8 cellular contexts compared by ENCODE assay signal in the genomic region with DNA sequence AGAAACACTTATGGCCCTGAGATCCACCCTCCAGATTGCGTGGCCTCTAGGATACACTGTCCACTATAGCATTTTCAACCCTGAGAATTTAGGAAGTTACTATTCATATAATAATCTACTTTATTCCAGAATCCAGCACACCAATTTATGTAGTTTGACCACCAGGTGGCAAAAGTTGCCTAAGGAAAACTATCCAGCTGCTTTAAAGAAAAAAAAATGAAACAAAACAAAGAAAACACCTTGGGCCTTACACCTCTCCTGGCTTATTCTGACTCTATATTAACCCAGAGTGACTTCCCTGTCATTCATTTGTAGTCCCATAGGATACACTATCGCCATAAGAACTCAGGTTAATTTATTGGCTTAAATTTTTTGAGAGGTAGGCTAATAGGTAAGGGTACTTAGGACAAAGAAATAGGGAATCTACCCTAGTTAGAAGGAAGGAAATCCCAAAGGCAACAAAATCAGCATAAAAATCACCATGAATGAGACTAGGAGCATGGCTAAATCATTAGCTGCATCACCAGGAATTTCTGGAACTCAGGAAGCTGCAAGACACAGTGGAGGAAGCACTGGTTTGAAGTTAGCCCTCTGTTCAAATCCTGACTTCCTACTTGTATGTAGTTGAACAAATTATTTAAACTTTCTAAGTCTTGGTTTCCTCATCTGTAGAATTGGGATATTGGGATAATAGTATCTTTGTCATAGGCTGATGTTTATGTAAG.
DNase-seq lines count a peak whose midpoint lies in the region; ATAC-seq, FAIRE-seq and TF ChIP-seq lines count a peak whose summit lies in the region.

No MANE protein-coding gene starts in this region.

- no peaks in the 10 kb centered on the region for H3K9me2 ChIP-seq in GM23248 (ENCODE audit: insufficient read depth)

- H4K20me1 ChIP-seq in GM23248 (ENCODE audit: insufficient read depth) (no peaks in the 10 kb centered on the region), endothelial cell of umbilical vein (replicated peaks; ENCODE audit: control insufficient read depth, extremely low read depth, insufficient read depth, low read length) (no peaks in the 10 kb centered on the region)

- in situ Hi-C loops in GM23248 (cut with MboI), result no loop called here

- H3K9ac ChIP-seq in GM23248 (no peak overlapping the region), endothelial cell of umbilical vein (replicated peaks; ENCODE audit: extremely low read depth, insufficient read depth, low read length) (no peak overlapping the region)

- 53 to 63% methylated on average over 2 of the region's 2 CpGs for WGBS in GM23248 (ENCODE audit: low coverage in 1 of 2, low lambda C conversion rate in 2 of 2, missing lambda C conversion rate in 2 of 2), 2 experiments
- WGBS in prostate gland, result 76% methylated on average over 2 of the region's 2 CpGs

- H3K4me1 ChIP-seq in GM23248 (ENCODE audit: insufficient read depth) (peaks cover 6% of the 10 kb centered on the region), endothelial cell of umbilical vein (ENCODE audit: control insufficient read depth, extremely low read depth, insufficient read depth, low read length) (no peaks in the 10 kb centered on the region), prostate gland (replicated peaks) (no peaks in the 10 kb centered on the region)

- intact Hi-C loops in endothelial cell of umbilical vein (cut with micrococcal nuclease) (loop anchor here (1.0 to 10.0 kb wide), 2 partner anchors 927 to 1290 kb away; no protein-coding TSS in a partner anchor), prostate gland (cut with DNase I) (no loop called here)

- H3K79me2 ChIP-seq in GM23248 (ENCODE audit: insufficient read depth) (no peaks in the 10 kb centered on the region), endothelial cell of umbilical vein (ENCODE audit: control insufficient read depth, insufficient read depth, low read length) (no peaks in the 10 kb centered on the region)

- no TSS peak for BruUV-seq in endothelial cell of umbilical vein (replicated peaks; lab: Mats Ljungman, UMichigan)

- ATAC-seq in GM19463 (IDR thresholded peaks at IDR 0.05; ENCODE audit: unreplicated experiment), result no peak
- no peak for ATAC-seq in esophagus mucosa

- H3K9me3 ChIP-seq in GM23248 (ENCODE audit: low read depth) (no peaks in the 10 kb centered on the region), endothelial cell of umbilical vein (replicated peaks; ENCODE audit: control insufficient read depth, insufficient read depth, low read length) (no peaks in the 10 kb centered on the region), prostate gland (no peaks in the 10 kb centered on the region)

- no peaks in the 10 kb centered on the region for H3K36me3 ChIP-seq in GM23248 (ENCODE audit: low read depth)
- no peaks in the 10 kb centered on the region for H3K36me3 ChIP-seq in endothelial cell of umbilical vein (ENCODE audit: control insufficient read depth in 2 of 2, extremely low read depth in 1 of 2, insufficient read depth in 2 of 2, low read length in 2 of 2)
- H3K36me3 ChIP-seq in prostate gland, result no peaks in the 10 kb centered on the region

- DNase-seq in GM23248, result peak; percentile 73
- peak; percentile 18 for DNase-seq in NCI-H2227 treated with DMSO at 0.1 percent for 48 hours (lab: John Stamatoyannopoulos, UW)
- peak; percentile 27 for DNase-seq in endothelial cell of umbilical vein (ENCODE audit: low read depth, low spot score)
- DNase-seq in prostate gland (ENCODE audit: low spot score), result no peak
- DNase-seq in GF-D8 (lab: John Stamatoyannopoulos, UW), result no peak
- no peak for DNase-seq in T-helper 9 cell

- no peaks in the 10 kb centered on the region for H3F3A ChIP-seq in GM23248 (ENCODE audit: insufficient read depth)

- H3K27me3 ChIP-seq in GM23248 (replicated peaks; ENCODE audit: insufficient read depth) (no peaks in the 10 kb centered on the region), endothelial cell of umbilical vein (ENCODE audit: control insufficient read depth in 2 of 2, insufficient read depth in 2 of 2, low read length in 2 of 2) (no peaks in the 10 kb centered on the region), prostate gland (replicated peaks; ENCODE audit: insufficient read depth) (no peaks in the 10 kb centered on the region)

- TF ChIP-seq POLR2A in endothelial cell of umbilical vein (IDR thresholded peaks at IDR 0.05; ENCODE audit: low read depth, low read length), result no peak
- no peak for TF ChIP-seq POLR2A in prostate gland (IDR thresholded peaks at IDR 0.05)

- dilution Hi-C loops in endothelial cell of umbilical vein (cut with MboI; ENCODE audit: extremely low pct_ligation_motif_present, low sequenced_read_pairs), result no loop called here

- no peak overlapping the region for H3K27ac ChIP-seq in GM23248
- no peak overlapping the region for H3K27ac ChIP-seq in endothelial cell of umbilical vein (ENCODE audit: insufficient read depth, low read depth, low read length)
- H3K27ac ChIP-seq in prostate gland, result no peak overlapping the region

- CTCF ChIA-PET in endothelial cell of umbilical vein (lab: Charles Lee), result interaction anchor here (0.6 to 2.0 kb wide), 8 partner anchors 9 to 1292 kb away, joined by 3 to 35 read pairs (median 4); no protein-coding TSS in a partner anchor

- no peak overlapping the region for H3K4me3 ChIP-seq in GM23248
- H3K4me3 ChIP-seq in endothelial cell of umbilical vein (replicated peaks in 1 of 3; ENCODE audit: insufficient read depth in 1 of 3, low read depth in 1 of 3, low read length in 3 of 3), result no peak overlapping the region
- no peak overlapping the region for H3K4me3 ChIP-seq in prostate gland

- no peak overlapping the region for H3K4me2 ChIP-seq in GM23248 (ENCODE audit: unreplicated experiment)
- H3K4me2 ChIP-seq in endothelial cell of umbilical vein (ENCODE audit: insufficient read depth, low read length), result no peak overlapping the region

- POLR2A ChIA-PET in endothelial cell of umbilical vein (lab: Charles Lee), result no interaction called here

- peak; percentile 68 for FAIRE-seq in endothelial cell of umbilical vein (lab: Jason Lieb, UNC)

- H3K9me1 ChIP-seq in endothelial cell of umbilical vein (replicated peaks; ENCODE audit: control insufficient read depth, extremely low read depth, insufficient read depth, low read length), result no peaks in the 10 kb centered on the region

- H2AFZ ChIP-seq in GM23248, result peak overlapping the region; percentile 8; the same call in 1 of the 2 replicates
- H2AFZ ChIP-seq in endothelial cell of umbilical vein (ENCODE audit: low read depth, low read length), result no peak overlapping the region

- TF ChIP-seq CTCF in endothelial cell of umbilical vein (IDR thresholded peaks at IDR 0.05; ENCODE audit: extremely low read depth in 1 of 2, insufficient read depth in 1 of 2, low read depth in 1 of 2, low read length in 2 of 2), result peak; percentile 18 to 25
- TF ChIP-seq CTCF in prostate gland (IDR thresholded peaks at IDR 0.05), result peak; percentile 14 to 48 (median 36)

TF ChIP-seq in endothelial cell of umbilical vein, 7 proteins besides CTCF, POLR2A, EP300 and RAD21:
- TF ChIP-seq EZH2 (IDR thresholded peaks at IDR 0.05; ENCODE audit: borderline replicate concordance, low read depth, low read length, severe bottlenecking), result no peak
- TF ChIP-seq MYC (IDR thresholded peaks at IDR 0.05; ENCODE audit: low read depth, low read length), result no peak
- TF ChIP-seq, protein P1, sequence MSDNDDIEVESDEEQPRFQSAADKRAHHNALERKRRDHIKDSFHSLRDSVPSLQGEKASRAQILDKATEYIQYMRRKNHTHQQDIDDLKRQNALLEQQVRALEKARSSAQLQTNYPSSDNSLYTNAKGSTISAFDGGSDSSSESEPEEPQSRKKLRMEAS (IDR thresholded peaks at IDR 0.05; ENCODE audit: insufficient read depth, insufficient read length), result no peak

Comparison
In these comparisons a context has a peak if more than half of its experiments do, and no peak if none do; other contexts are left out.
1. DNase-seq: peak in GM23248 (single experiment), NCI-H2227 treated with DMSO at 0.1 percent for 48 hours (single experiment) and endothelial cell of umbilical vein (single experiment); none in prostate gland (single experiment), GF-D8 (single experiment) and T-helper 9 cell (single experiment).